In the genomic region with DNA sequence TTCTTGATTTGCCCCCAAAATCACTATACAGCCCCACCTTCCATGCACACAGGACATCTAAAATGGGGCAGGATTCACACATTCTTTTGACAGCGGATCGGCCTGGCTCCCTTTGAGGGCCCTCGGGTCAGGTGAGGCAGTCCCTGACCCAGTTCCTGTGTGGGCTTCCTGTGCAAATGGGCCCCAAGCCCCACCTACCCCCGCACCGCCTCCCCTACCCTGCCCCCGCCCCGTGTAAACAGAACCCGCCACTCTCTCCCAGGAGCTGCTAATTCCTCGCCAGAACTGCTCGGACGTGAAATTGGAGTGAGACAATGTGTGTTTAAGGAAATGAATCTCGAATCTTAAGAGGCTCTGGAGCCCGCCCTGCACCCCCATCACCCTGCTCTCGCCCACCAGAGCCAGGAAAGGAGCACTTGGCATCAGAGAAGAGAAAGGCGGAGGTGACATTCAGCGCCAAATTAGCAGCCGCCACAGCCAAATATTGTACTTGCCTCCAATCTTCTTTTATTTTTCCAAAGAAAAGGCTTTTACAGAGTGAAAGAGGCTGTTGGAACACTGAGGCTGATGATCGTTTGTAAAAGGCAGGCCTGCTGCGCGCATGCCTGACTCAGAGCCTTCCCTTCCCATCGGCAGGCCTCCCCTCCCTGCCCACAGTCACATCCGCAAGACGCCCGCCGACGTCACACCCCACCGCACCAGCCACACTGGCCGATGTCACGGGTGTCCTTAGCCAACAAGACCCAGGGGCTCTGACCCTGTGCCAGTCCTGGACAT, we compare ENCODE assay signal across 9 cellular contexts. TPM values are rescaled to one million over a fixed set of nuclear protein-coding genes. Genes with fewer than 3 reads are reported as not detected.
DNase-seq lines count a peak whose midpoint lies in the region; ATAC-seq, FAIRE-seq and TF ChIP-seq lines count a peak whose summit lies in the region.
"Had no signal": no experiment of that assay in that cellular context is flagged by ENCODE, and none has a peak within 500 bp of the region (broad histone marks: within the 10 kb centered on the region; RNA-seq: fewer than 3 reads in every experiment).

No MANE protein-coding gene starts in this region.

- H3K36me3 ChIP-seq in astrocyte (ENCODE audit: insufficient read depth, low read length) (no peaks in the 10 kb centered on the region), HepG2 (replicated peaks in 1 of 2; ENCODE audit: control insufficient read depth in 1 of 2, insufficient read depth in 2 of 2, low read length in 2 of 2) (no peaks in the 10 kb centered on the region), PC-3 (ENCODE audit: low read depth, low read length) (no peaks in the 10 kb centered on the region)

- no peaks in the 10 kb centered on the region for H3K9me2 ChIP-seq in PC-3 (replicated peaks; ENCODE audit: low read length)

- H3K9me3 Mint-ChIP-seq in astrocyte (ENCODE audit: unreplicated experiment), result no peaks in the 10 kb centered on the region

- H2AFZ ChIP-seq in astrocyte (ENCODE audit: low read depth, low read length) (peak overlapping the region; percentile 76), HepG2 (ENCODE audit: low read length) (no peak overlapping the region), PC-3 (ENCODE audit: low read length) (no peak overlapping the region)

- FAIRE-seq in astrocyte (lab: Jason Lieb, UNC), result no peak
- no peak for FAIRE-seq in HepG2 (lab: Jason Lieb, UNC)
- FAIRE-seq: A549 had no signal

- TF ChIP-seq POLR2A in HepG2 (IDR thresholded peaks at IDR 0.05; ENCODE audit: insufficient read depth in 1 of 2, low read depth in 2 of 2, low read length in 2 of 2), result no peak

- BruUV-seq in HepG2 (replicated peaks; lab: Mats Ljungman, UMichigan) (no TSS peak), PC-3 (replicated peaks; lab: Mats Ljungman, UMichigan) (no TSS peak)

- H3K27me3 Mint-ChIP-seq in astrocyte (ENCODE audit: low read depth, unreplicated experiment), result peaks cover 26% of the 10 kb centered on the region

- intact Hi-C loops in HepG2 (cut with micrococcal nuclease; ENCODE audit: unreplicated experiment) (no loop called here), PC-3 (cut with micrococcal nuclease) (no loop called here)

- TF ChIP-seq CTCF in astrocyte (IDR thresholded peaks at IDR 0.05; ENCODE audit: insufficient read depth, low read depth, low read length), result no peak
- TF ChIP-seq CTCF in HepG2 (CRISPR knock-in tag; IDR thresholded peaks at IDR 0.05), result no peak
- TF ChIP-seq CTCF in PC-3 (conservative IDR thresholded peaks at IDR 0.05; ENCODE audit: low read depth, low read length), result no peak

- no peaks in the 10 kb centered on the region for H3K4me1 Mint-ChIP-seq in astrocyte (ENCODE audit: low read depth, unreplicated experiment)

- peak overlapping the region; percentile 11 for H3K4me3 ChIP-seq in astrocyte (ENCODE audit: insufficient read depth, low read depth, low read length)
- H3K4me3 ChIP-seq in HepG2 (replicated peaks in 1 of 3; ENCODE audit: insufficient read depth in 1 of 3, low read depth in 2 of 3, low read length in 3 of 3), result peak overlapping the region in 1 of 3 experiments; percentile 29; a peak in 1 of 6 replicates
- no peak overlapping the region for H3K4me3 ChIP-seq in PC-3 (ENCODE audit: low read length)
- H3K4me3 ChIP-seq: A549 had no signal

- CTCF ChIA-PET in HepG2 (lab: Yijun Ruan, JAX; ENCODE audit: low intra/inter-chr PET ratio, low total read pairs) (no interaction called here), PC-3 (lab: Charles Lee) (no interaction called here)

- no peak overlapping the region for H3K27ac Mint-ChIP-seq in astrocyte (ENCODE audit: unreplicated experiment)

- no peaks in the 10 kb centered on the region for H3K9me3 ChIP-seq in astrocyte (ENCODE audit: insufficient read depth, low read depth, low read length)
- H3K9me3 ChIP-seq in HepG2 (ENCODE audit: low read length), result no peaks in the 10 kb centered on the region
- H3K9me3 ChIP-seq in PC-3 (ENCODE audit: low read length), result no peaks in the 10 kb centered on the region
- H3K9me3 ChIP-seq: A549 had no signal

- no peak overlapping the region for H3K4me3 Mint-ChIP-seq in astrocyte (ENCODE audit: unreplicated experiment)

- peak; percentile 30 for ATAC-seq in HepG2
- ATAC-seq in PC-3, result no peak
- ATAC-seq: A549 had no signal

- no peaks in the 10 kb centered on the region for H3K79me2 ChIP-seq in astrocyte (ENCODE audit: insufficient read depth, low read length)
- no peaks in the 10 kb centered on the region for H3K79me2 ChIP-seq in HepG2 (ENCODE audit: insufficient read depth, low read length)
- no peaks in the 10 kb centered on the region for H3K79me2 ChIP-seq in PC-3 (ENCODE audit: low read length)

- H3K9ac ChIP-seq in astrocyte (ENCODE audit: low read length) (peak overlapping the region; percentile 26), HepG2 (ENCODE audit: insufficient read depth, low read depth, low read length) (no peak overlapping the region), PC-3 (ENCODE audit: low read length) (no peak overlapping the region)

- in situ Hi-C loops in HepG2 (cut with HindIII; ENCODE audit: extremely low pct_ligation_motif_present, low pct_unique_long_range_greater_than_20kb), result no loop called here

- H3K4me1 ChIP-seq in astrocyte (ENCODE audit: insufficient read depth, low read length), result no peaks in the 10 kb centered on the region
- H3K4me1 ChIP-seq in HepG2 (ENCODE audit: insufficient read depth, low read length), result peaks cover 56% of the 10 kb centered on the region
- H3K4me1 ChIP-seq in PC-3 (ENCODE audit: insufficient read depth, low read length), result no peaks in the 10 kb centered on the region
- H3K4me1 ChIP-seq: A549 had no signal

- H3K27me3 ChIP-seq in astrocyte (ENCODE audit: insufficient read depth, low read length), result peaks cover 2% of the 10 kb centered on the region
- peaks cover 5 to 43% of the 10 kb centered on the region in 2 experiments; a peak in 4 of 5 replicates for H3K27me3 ChIP-seq in HepG2 (ENCODE audit: control insufficient read depth in 1 of 2, insufficient read depth in 2 of 2, low read length in 2 of 2)
- no peaks in the 10 kb centered on the region for H3K27me3 ChIP-seq in PC-3 (ENCODE audit: low read length)

- TF ChIP-seq RAD21 in HepG2 (CRISPR knock-in tag; IDR thresholded peaks at IDR 0.05), result no peak

- no peak overlapping the region for H3K27ac ChIP-seq in astrocyte (ENCODE audit: low read depth, low read length)
- H3K27ac ChIP-seq in HepG2 (ENCODE audit: extremely low read length, insufficient read depth, low read length), result no peak overlapping the region
- H3K27ac ChIP-seq in PC-3 (ENCODE audit: low read length), result no peak overlapping the region
- H3K27ac ChIP-seq: A549 had no signal

- TF ChIP-seq EP300 in HepG2 (IDR thresholded peaks at IDR 0.05; ENCODE audit: low read depth in 2 of 2, low read length in 2 of 2), result no peak
- TF ChIP-seq EP300 in HepG2 (CRISPR knock-in tag; IDR thresholded peaks at IDR 0.05; ENCODE audit: borderline replicate concordance), result no peak

- POLR2A ChIA-PET in HepG2 (lab: Yijun Ruan, JAX), result no interaction called here
- POLR2A ChIA-PET in PC-3 (lab: Charles Lee; ENCODE audit: unreplicated experiment), result no interaction called here

- DNase-seq in NCI-H1417 (lab: John Stamatoyannopoulos, UW) (peak in 2 of 3 experiments; percentile 17 to 63), NCI-H1417 treated with DMSO at 0.1 percent for 48 hours (lab: John Stamatoyannopoulos, UW) (no peak), astrocyte (ENCODE audit: low read depth) (peak; percentile 71), HepG2 (ENCODE audit: low spot score) (peak; percentile 12), COR-L47 (lab: John Stamatoyannopoulos, UW) (no peak), DMS114 treated with DMSO at 0.1 percent for 48 hours (lab: John Stamatoyannopoulos, UW; ENCODE audit: unreplicated experiment) (no peak), PC-3 (no peak)
- peak; percentile 56 to 58 for DNase-seq in stimulated activated CD4-positive, alpha-beta T cell treated with anti-CD3 and anti-CD28 coated beads, Interleukin-4, amount 100 ng/mL, for 48 hours (ENCODE audit: low read depth in 2 of 2)

- H3F3A ChIP-seq in PC-3 (ENCODE audit: low read length, unreplicated experiment), result no peaks in the 10 kb centered on the region

- 41% methylated on average over 27 of the region's 29 CpGs for WGBS in HepG2 (ENCODE audit: low lambda C conversion rate)

- H3K4me2 ChIP-seq in astrocyte (ENCODE audit: low read length) (peak overlapping the region; percentile 72), HepG2 (ENCODE audit: low read depth, low read length) (peak overlapping the region; percentile 51), PC-3 (ENCODE audit: low read length) (no peak overlapping the region)
- H3K4me2 ChIP-seq: A549 had no signal

- no peaks in the 10 kb centered on the region for H4K20me1 ChIP-seq in astrocyte (ENCODE audit: insufficient read depth, low read length)
- no peaks in the 10 kb centered on the region for H4K20me1 ChIP-seq in HepG2 (ENCODE audit: insufficient read depth, low read length)
- H4K20me1 ChIP-seq in PC-3 (ENCODE audit: low read length), result no peaks in the 10 kb centered on the region

- H3K36me3 Mint-ChIP-seq in astrocyte (ENCODE audit: low read depth, unreplicated experiment), result no peaks in the 10 kb centered on the region

TF ChIP-seq in HepG2, 621 proteins besides CTCF, POLR2A, EP300 and RAD21 (continues in another document):
- peak; percentile 45; the same call in 1 of the 2 replicates for TF ChIP-seq ETV5 (CRISPR knock-in tag; IDR thresholded peaks at IDR 0.05; ENCODE audit: borderline replicate concordance)

RNA-seq across cellular contexts. Expression of a gene that starts 53.1 kb away (rescaled TPM):
- total RNA-seq in astrocyte (0.31 and 1.00 TPM in 2 replicates), HepG2 (2016; rRNA removed; fragmentation: Illumina TruSeq; extraction: Trizol) (not detected in 2 replicates), PC-3 (2014; rRNA removed) (0.17 and 0.44 TPM in 2 replicates)
- not detected in 2 replicates for total RNA-seq in HepG2 (2016; cell fraction: cytosol; rRNA removed; fragmentation: Illumina TruSeq; extraction: Trizol; ENCODE audit: low read depth)
- total RNA-seq in HepG2 (2016; cell fraction: insoluble cytoplasmic fraction; rRNA removed; fragmentation: Illumina TruSeq; extraction: Trizol), result not detected in 2 replicates
- not detected in 2 replicates for total RNA-seq in HepG2 (2016; cell fraction: membrane; rRNA removed; fragmentation: Illumina TruSeq; extraction: Trizol)
- total RNA-seq in HepG2 (2016; cell fraction: nucleus; rRNA removed; fragmentation: Illumina TruSeq; extraction: Trizol), result not detected in 2 replicates
- not detected in 2 replicates for polyA plus RNA-seq in HepG2 (2011; rRNA removed)
- 0.01 TPM in 1 of 2 replicates, not detected in the other for polyA plus RNA-seq in HepG2 (2011; cell fraction: cytosol; rRNA removed)
- polyA plus RNA-seq in HepG2 (2011; cell fraction: nucleus; rRNA removed), result 0.05 TPM in 1 of 2 replicates, not detected in the other
- 0.07 and 0.15 TPM in 2 replicates for polyA plus RNA-seq in HepG2 (2012)
- polyA plus RNA-seq in HepG2 (2016; cell fraction: cytosol; fragmentation: Illumina TruSeq; extraction: Trizol; ENCODE audit: low read depth), result not detected in 2 replicates
- polyA plus RNA-seq in HepG2 (2016; cell fraction: insoluble cytoplasmic fraction; fragmentation: Illumina TruSeq; extraction: Trizol; ENCODE audit: low read depth), result 0.19 TPM in 1 of 2 replicates, not detected in the other
- polyA plus RNA-seq in HepG2 (2016; cell fraction: membrane; fragmentation: Illumina TruSeq; extraction: Trizol; ENCODE audit: low read depth), result not detected in 2 replicates
- not detected in 2 replicates for polyA plus RNA-seq in HepG2 (2016; cell fraction: nucleus; fragmentation: Illumina TruSeq; extraction: Trizol; ENCODE audit: insufficient read depth, low read depth)
- polyA minus RNA-seq in HepG2 (2011; rRNA and poly(A)+ RNA removed; ENCODE audit: low replicate concordance), result 0.02 TPM in 1 of 2 replicates, not detected in the other
- not detected in 2 replicates for polyA minus RNA-seq in HepG2 (2011; cell fraction: cytosol; rRNA and poly(A)+ RNA removed)
- not detected in 2 replicates for polyA minus RNA-seq in HepG2 (2011; cell fraction: nucleus; rRNA and poly(A)+ RNA removed)

Comparison
In these comparisons a context has a peak if more than half of its experiments do, and no peak if none do; other contexts are left out.
1. DNase-seq: peak in NCI-H1417 (2 of 3), astrocyte (single experiment), HepG2 (single experiment) and stimulated activated CD4-positive, alpha-beta T cell treated with anti-CD3 and anti-CD28 coated beads, Interleukin-4, amount 100 ng/mL, for 48 hours (2 of 2); none in NCI-H1417 treated with DMSO at 0.1 percent for 48 hours (single experiment), COR-L47 (single experiment), DMS114 treated with DMSO at 0.1 percent for 48 hours (single experiment) and PC-3 (single experiment).